ENCODE assay signal across 26 cellular contexts in genomic region chr1:64974288-64974825, GRCh38.
"Had no signal": no experiment of that assay in that cellular context is flagged by ENCODE, and none has a peak within 500 bp of the region (broad histone marks: within the 10 kb centered on the region; RNA-seq: fewer than 3 reads in every experiment).

No MANE protein-coding gene starts in this region.

- H3K27me3 Mint-ChIP-seq: naive thymus-derived CD8-positive, alpha-beta T cell; type B pancreatic cell had no signal

- H3K27ac Mint-ChIP-seq: nephron progenitor cell; stimulated activated effector memory CD8-positive, alpha-beta T cell treated with anti-CD3 and anti-CD28 coated beads, Interleukin-12 subunit alpha, Interleukin-12 subunit beta, amount 100 ng/mL, for 72 hours; type B pancreatic cell had no signal

- H3K4me1 Mint-ChIP-seq: nephron progenitor cell; stimulated activated effector memory CD8-positive, alpha-beta T cell treated with anti-CD3 and anti-CD28 coated beads, Interleukin-12 subunit alpha, Interleukin-12 subunit beta, amount 100 ng/mL, for 72 hours had no signal

- H3K9me3 Mint-ChIP-seq: effector memory CD8-positive, alpha-beta T cell; immature natural killer cell; naive thymus-derived CD8-positive, alpha-beta T cell; nephron progenitor cell; stimulated activated effector memory CD8-positive, alpha-beta T cell treated with anti-CD3 and anti-CD28 coated beads, Interleukin-12 subunit alpha, Interleukin-12 subunit beta, amount 100 ng/mL, for 72 hours; type B pancreatic cell had no signal

- H3K4me3 Mint-ChIP-seq: effector memory CD8-positive, alpha-beta T cell; immature natural killer cell; naive thymus-derived CD8-positive, alpha-beta T cell; nephron progenitor cell; stimulated activated effector memory CD8-positive, alpha-beta T cell treated with anti-CD3 and anti-CD28 coated beads, Interleukin-12 subunit alpha, Interleukin-12 subunit beta, amount 100 ng/mL, for 72 hours; type B pancreatic cell had no signal

- H3K4me3 ChIP-seq: prostate gland, right atrium auricular region, smooth muscle cell, testis, tibial artery had no signal

- H3K9me3 ChIP-seq: prostate gland, right atrium auricular region, testis, tibial artery had no signal

- ATAC-seq: effector memory CD8-positive, alpha-beta T cell; left lobe of liver; naive thymus-derived CD8-positive, alpha-beta T cell; stimulated activated effector memory CD8-positive, alpha-beta T cell treated with anti-CD3 and anti-CD28 coated beads, Interleukin-12 subunit alpha, Interleukin-12 subunit beta, amount 100 ng/mL, for 72 hours; stimulated activated naive CD8-positive, alpha-beta T cell treated with anti-CD3 and anti-CD28 coated beads, Interleukin-15, Interleukin-2, amounts not matched to agents 100 U/mL and 50 U/mL, for 24 hours had no signal

- DNase-seq: cortex of kidney; effector memory CD8-positive, alpha-beta T cell; hypothalamus; immature natural killer cell; islet precursor cell; kidney glomerular epithelial cell; mesendoderm; midbrain; naive thymus-derived CD8-positive, alpha-beta T cell; nephron progenitor cell; nucleus accumbens; stimulated activated CD4-positive, alpha-beta T cell treated with anti-CD3 and anti-CD28 coated beads, Interleukin-12 subunit alpha, Interleukin-12 subunit beta, amount 100 ng/mL, for 4 hours; stimulated activated CD4-positive, alpha-beta T cell treated with anti-CD3 and anti-CD28 coated beads, Interleukin-1b, Interleukin-23, amount 100 ng/mL, for 48 hours; stimulated activated CD4-positive, alpha-beta T cell treated with anti-CD3 and anti-CD28 coated beads, Interleukin-4, amount 100 ng/mL, for 1 hour; stimulated activated naive CD8-positive, alpha-beta T cell treated with anti-CD3 and anti-CD28 coated beads, Interleukin-15, Interleukin-2, amounts not matched to agents 100 U/mL and 50 U/mL, for 24 hours; substantia nigra; testis; tibial artery had no signal

- H3K36me3 Mint-ChIP-seq: immature natural killer cell; naive thymus-derived CD8-positive, alpha-beta T cell; stimulated activated effector memory CD8-positive, alpha-beta T cell treated with anti-CD3 and anti-CD28 coated beads, Interleukin-12 subunit alpha, Interleukin-12 subunit beta, amount 100 ng/mL, for 72 hours; type B pancreatic cell had no signal

- FAIRE-seq: endometrium, frontal cortex had no signal
